In the genomic region with DNA sequence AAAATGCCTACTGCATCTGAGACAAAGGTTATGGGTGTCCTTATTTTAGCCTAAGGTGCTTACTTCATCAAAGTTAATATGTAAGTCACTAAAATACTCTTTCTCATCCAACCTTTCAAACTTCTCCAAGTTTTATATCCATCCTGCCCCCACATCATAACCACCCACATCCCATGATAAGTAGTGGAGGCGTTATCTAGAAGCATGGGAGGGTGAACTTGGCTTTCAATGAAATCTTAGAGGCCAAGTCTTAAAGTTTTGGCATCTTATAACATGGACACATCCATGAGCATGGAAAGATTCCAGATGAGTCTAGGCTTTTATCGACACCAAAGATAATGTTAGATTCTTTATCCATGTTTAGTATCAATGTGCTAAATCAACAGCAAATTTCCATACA, we compare ENCODE assay signal across 27 cellular contexts. TPM values are rescaled to one million over a fixed set of nuclear protein-coding genes. Genes with fewer than 3 reads are reported as not detected.
A peak's percentile ranks its signal among the peaks of the same experiment; 100 is the strongest.
DNase-seq lines count a peak whose midpoint lies in the region; TF ChIP-seq lines count a peak whose summit lies in the region.
"Had no signal": no experiment of that assay in that cellular context is flagged by ENCODE, and none has a peak within 500 bp of the region (broad histone marks: within the 10 kb centered on the region; RNA-seq: fewer than 3 reads in every experiment).

No MANE protein-coding gene starts in this region.

- H3K4me3 ChIP-seq in fibroblast of the aortic adventitia (ENCODE audit: low read depth, low read length) (no peak overlapping the region), tibial artery (no peak overlapping the region)
- H3K4me3 ChIP-seq: A549; BLaER1; BLaER1 treated with 17β-estradiol and CSF1 and Interleukin-3, amounts not matched to agents 10 nM and 100 nM had no signal

- intact Hi-C loops in tibial artery (cut with DNase I; ENCODE audit: low total_unique reads) = no loop called here

- no peak overlapping the region for H3K27ac ChIP-seq in tibial artery
- H3K27ac ChIP-seq: 22Rv1; A549; BLaER1; BLaER1 treated with 17β-estradiol and CSF1 and Interleukin-3, amounts not matched to agents 10 nM and 100 nM; C4-2B had no signal

- peak; percentile 73 for DNase-seq in fibroblast of the aortic adventitia (ENCODE audit: low read depth)
- no peak for DNase-seq in tibial artery
- DNase-seq: 8988T; ACHN; AML-193; BE2C; C1 segment of cervical spinal cord; Caco-2; Calu3; CD4-positive, alpha-beta memory T cell; CD4-positive, alpha-beta T cell; CD4-positive, CD25-positive, alpha-beta regulatory T cell; CD8-positive, alpha-beta memory T cell; CD8-positive, alpha-beta T cell; COR-L47; DMS 273 treated with DMSO at 0.1 percent for 48 hours; DMS153; DMS53; DMS79; DMS79 treated with DMSO at 0.1 percent for 48 hours; DND-41; EL had no signal

- H3K27me3 ChIP-seq in tibial artery = no peaks in the 10 kb centered on the region
- H3K27me3 ChIP-seq: BE2C; BLaER1; BLaER1 treated with 17β-estradiol and CSF1 and Interleukin-3, amounts not matched to agents 10 nM and 100 nM had no signal

- no peaks in the 10 kb centered on the region for H3K36me3 ChIP-seq in tibial artery
- H3K36me3 ChIP-seq: BE2C; BLaER1; BLaER1 treated with 17β-estradiol and CSF1 and Interleukin-3, amounts not matched to agents 10 nM and 100 nM had no signal

- no peak for TF ChIP-seq CTCF in fibroblast of the aortic adventitia (IDR thresholded peaks at IDR 0.05; ENCODE audit: insufficient read depth, low read length)
- TF ChIP-seq CTCF in tibial artery (IDR thresholded peaks at IDR 0.05) = no peak

- H3K4me1 ChIP-seq in tibial artery = peaks cover 0 to 13% (median 0%) of the 10 kb centered on the region in 4 donors
- H3K4me1 ChIP-seq: A549; BE2C; BLaER1; BLaER1 treated with 17β-estradiol and CSF1 and Interleukin-3, amounts not matched to agents 10 nM and 100 nM; Caco-2 had no signal

- H3K9me3 ChIP-seq in tibial artery = no peaks in the 10 kb centered on the region
- H3K9me3 ChIP-seq: A549; BE2C; BLaER1; BLaER1 treated with 17β-estradiol and CSF1 and Interleukin-3, amounts not matched to agents 10 nM and 100 nM; Caco-2 had no signal

RNA-seq across cellular contexts. Expression of a gene that starts 22.9 kb away (rescaled TPM):
- 30.1 and 149 TPM in 2 replicates for total RNA-seq in fibroblast of the aortic adventitia (ENCODE audit: low replicate concordance)

RNA-seq across cellular contexts. Expression of a gene that starts 29.9 kb away (rescaled TPM):
- total RNA-seq in fibroblast of the aortic adventitia (ENCODE audit: low replicate concordance) = 3.4 and 28.3 TPM in 2 replicates
